In genomic region chr12:14884458-14884878, GRCh38 we compare ENCODE assay signal across 1 cellular context.
TF ChIP-seq lines count a peak whose summit lies in the region.

No MANE protein-coding gene starts in this region.

TF ChIP-seq in endothelial cell of umbilical vein, 7 proteins besides CTCF, POLR2A, EP300 and RAD21:
- no peak for TF ChIP-seq POLR2AphosphoS5 (IDR thresholded peaks at IDR 0.05; ENCODE audit: insufficient read depth, low read depth, low read length)
- TF ChIP-seq MAX (IDR thresholded peaks at IDR 0.05; ENCODE audit: insufficient read depth, insufficient read length), result no peak
- TF ChIP-seq FOS (IDR thresholded peaks at IDR 0.05; ENCODE audit: borderline replicate concordance, insufficient read depth, low read length), result no peak
- no peak for TF ChIP-seq EZH2 (IDR thresholded peaks at IDR 0.05; ENCODE audit: borderline replicate concordance, low read depth, low read length, severe bottlenecking)
- TF ChIP-seq GATA2 (IDR thresholded peaks at IDR 0.05; ENCODE audit: insufficient read depth, insufficient read length, low read depth, low read length), result no peak
- TF ChIP-seq JUN (IDR thresholded peaks at IDR 0.05; ENCODE audit: borderline replicate concordance, insufficient read depth, insufficient read length, low read depth), result no peak
- no peak for TF ChIP-seq MYC (IDR thresholded peaks at IDR 0.05; ENCODE audit: low read depth, low read length)
